ENCODE assay signal across 15 cellular contexts in the genomic region with DNA sequence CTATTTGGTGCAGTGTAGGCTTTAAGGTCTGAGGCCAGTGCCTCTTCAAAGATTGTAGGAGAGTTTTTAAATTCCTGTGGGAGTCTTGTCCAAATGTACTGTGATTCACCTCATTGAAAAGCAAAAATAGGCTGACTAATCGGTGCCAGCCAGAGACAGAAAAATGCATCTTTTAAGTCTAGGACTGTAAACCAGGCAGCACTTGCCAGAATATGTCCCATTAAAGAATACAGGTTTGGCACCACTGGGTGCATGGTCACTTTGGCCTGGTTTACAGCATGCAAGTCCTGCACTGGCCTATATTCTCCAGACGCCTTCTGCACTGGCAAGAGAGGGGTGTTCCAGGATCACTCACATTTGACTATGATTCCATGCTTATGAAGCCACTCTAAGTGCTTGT. TPM values are rescaled to one million over a fixed set of nuclear protein-coding genes. Genes with fewer than 3 reads are reported as not detected.
DNase-seq lines count a peak whose midpoint lies in the region; ATAC-seq and TF ChIP-seq lines count a peak whose summit lies in the region.
"Had no signal": no experiment of that assay in that cellular context is flagged by ENCODE, and none has a peak within 500 bp of the region (broad histone marks: within the 10 kb centered on the region; RNA-seq: fewer than 3 reads in every experiment).

No MANE protein-coding gene starts in this region.

- H3K9me3 Mint-ChIP-seq in chondrocyte (ENCODE audit: low read depth) (no peaks in the 10 kb centered on the region), nephron (no peaks in the 10 kb centered on the region), mesothelial cell of epicardium (no peaks in the 10 kb centered on the region)
- H3K9me3 Mint-ChIP-seq in activated T-cell treated with anti-CD3 and anti-CD28 coated beads, Interleukin-2, amount 50 U/mL, for 4 hours, result no peaks in the 10 kb centered on the region
- H3K9me3 Mint-ChIP-seq: activated naive CD8-positive, alpha-beta T cell treated with anti-CD3 and anti-CD28 coated beads, Interleukin-2, amount 50 U/mL, for 24 hours had no signal

- no peak overlapping the region for H3K4me3 Mint-ChIP-seq in chondrocyte (ENCODE audit: unreplicated experiment)
- H3K4me3 Mint-ChIP-seq in nephron, result no peak overlapping the region
- H3K4me3 Mint-ChIP-seq in mesothelial cell of epicardium, result no peak overlapping the region
- no peak overlapping the region for H3K4me3 Mint-ChIP-seq in activated T-cell treated with anti-CD3 and anti-CD28 coated beads, Interleukin-2, amount 50 U/mL, for 4 hours
- H3K4me3 Mint-ChIP-seq: activated naive CD8-positive, alpha-beta T cell treated with anti-CD3 and anti-CD28 coated beads, Interleukin-2, amount 50 U/mL, for 24 hours had no signal

- TF ChIP-seq CTCF in AG09309 (IDR thresholded peaks at IDR 0.05; ENCODE audit: control insufficient read depth, insufficient read depth, low read depth, low read length, missing control alignments) (no peak), chondrocyte (IDR thresholded peaks at IDR 0.05) (no peak), nephron (IDR thresholded peaks at IDR 0.05; ENCODE audit: unreplicated experiment in 3 of 3) (no peak), mesothelial cell of epicardium (IDR thresholded peaks at IDR 0.05; ENCODE audit: unreplicated experiment) (no peak)

- peak overlapping the region; percentile 8 for H3K27ac Mint-ChIP-seq in chondrocyte (ENCODE audit: unreplicated experiment)
- H3K27ac Mint-ChIP-seq in nephron, result peak overlapping the region in 2 of 3 experiments; percentile 2 to 48
- no peak overlapping the region for H3K27ac Mint-ChIP-seq in mesothelial cell of epicardium
- H3K27ac Mint-ChIP-seq: activated naive CD8-positive, alpha-beta T cell treated with anti-CD3 and anti-CD28 coated beads, Interleukin-2, amount 50 U/mL, for 24 hours had no signal

- no peaks in the 10 kb centered on the region for H3K27me3 ChIP-seq in aorta (ENCODE audit: control insufficient read depth in 1 of 2, insufficient read depth in 2 of 2, low read length in 1 of 2)

- 23 to 35% methylated on average over 2 of the region's 2 CpGs for WGBS in aorta, 2 donors

- H3K36me3 Mint-ChIP-seq in chondrocyte (ENCODE audit: low read depth), result no peaks in the 10 kb centered on the region
- H3K36me3 Mint-ChIP-seq in nephron (ENCODE audit: low read depth), result no peaks in the 10 kb centered on the region
- no peaks in the 10 kb centered on the region for H3K36me3 Mint-ChIP-seq in mesothelial cell of epicardium
- H3K36me3 Mint-ChIP-seq in activated T-cell treated with anti-CD3 and anti-CD28 coated beads, Interleukin-2, amount 50 U/mL, for 4 hours (ENCODE audit: insufficient read depth), result no peaks in the 10 kb centered on the region

- no peaks in the 10 kb centered on the region for H3K4me1 ChIP-seq in aorta (ENCODE audit: control insufficient read depth in 1 of 2, insufficient read depth in 2 of 2, low read length in 2 of 2)

- ATAC-seq in activated T-cell treated with anti-CD3 and anti-CD28 coated beads, Interleukin-2, amount 50 U/mL, for 4 hours, result no peak
- no peak for ATAC-seq in Right ventricle myocardium inferior
- ATAC-seq in aorta (ENCODE audit: low FRiP score), result no peak
- ATAC-seq: activated naive CD8-positive, alpha-beta T cell treated with anti-CD3 and anti-CD28 coated beads, Interleukin-2, amount 50 U/mL, for 24 hours; HCT116 had no signal

- H3K4me1 Mint-ChIP-seq in chondrocyte (ENCODE audit: low read depth) (peaks cover 42% of the 10 kb centered on the region), nephron (peaks cover 64% of the 10 kb centered on the region), mesothelial cell of epicardium (peaks cover 34% of the 10 kb centered on the region)
- no peaks in the 10 kb centered on the region for H3K4me1 Mint-ChIP-seq in activated T-cell treated with anti-CD3 and anti-CD28 coated beads, Interleukin-2, amount 50 U/mL, for 4 hours (ENCODE audit: low read depth)
- H3K4me1 Mint-ChIP-seq: activated naive CD8-positive, alpha-beta T cell treated with anti-CD3 and anti-CD28 coated beads, Interleukin-2, amount 50 U/mL, for 24 hours had no signal

- DNase-seq in AG09309 (ENCODE audit: low read depth) (peak; percentile 38), M059J (ENCODE audit: low read depth) (peak; percentile 84), chondrocyte (ENCODE audit: low spot score) (no peak), mesothelial cell of epicardium (ENCODE audit: low spot score in 2 of 2, unreplicated experiment in 2 of 2) (no peak), Right ventricle myocardium inferior (ENCODE audit: missing footprints) (no peak), aorta (no peak)
- no peak for DNase-seq in activated T-cell treated with anti-CD3 and anti-CD28 coated beads, Interleukin-2, amount 50 U/mL, for 4 hours
- DNase-seq: activated naive CD8-positive, alpha-beta T cell treated with anti-CD3 and anti-CD28 coated beads, Interleukin-2, amount 50 U/mL, for 24 hours; foreskin melanocyte; NCI-H1436 treated with DMSO at 0.1 percent for 48 hours; NCI-H510A; stimulated activated naive CD4-positive, alpha-beta T cell treated with Interleukin-2 at 50 U/mL for 16 hours had no signal

- H3K36me3 ChIP-seq in aorta (ENCODE audit: control insufficient read depth in 1 of 2, insufficient read depth in 2 of 2, low read length in 1 of 2), result no peaks in the 10 kb centered on the region

- no peak overlapping the region for H3K27ac ChIP-seq in aorta (ENCODE audit: low read depth in 1 of 2, low read length in 2 of 2)
- H3K27ac ChIP-seq: KMS-11 had no signal

- H3K27me3 Mint-ChIP-seq in chondrocyte (ENCODE audit: low read depth) (no peaks in the 10 kb centered on the region), nephron (ENCODE audit: low read depth) (peaks cover 5% of the 10 kb centered on the region), mesothelial cell of epicardium (ENCODE audit: low read depth) (peaks cover 21% of the 10 kb centered on the region)
- peaks cover 4% of the 10 kb centered on the region for H3K27me3 Mint-ChIP-seq in activated T-cell treated with anti-CD3 and anti-CD28 coated beads, Interleukin-2, amount 50 U/mL, for 4 hours (ENCODE audit: low read depth)

- H3K9me3 ChIP-seq in aorta (ENCODE audit: control insufficient read depth, low read length), result no peaks in the 10 kb centered on the region

- no peak overlapping the region for H3K4me3 ChIP-seq in AG09309 (ENCODE audit: control insufficient read depth, low read depth, low read length)
- no peak overlapping the region for H3K4me3 ChIP-seq in aorta (ENCODE audit: low read length in 2 of 2)

- intact Hi-C loops in Right ventricle myocardium inferior (cut with DNase I), result no loop called here
- intact Hi-C loops in aorta (cut with DNase I), result no loop called here

RNA-seq across cellular contexts. Expression of a gene that starts 20.3 kb away (rescaled TPM):
- 0.34 and 1.1 TPM in 2 replicates for total RNA-seq in M059J (2014; rRNA removed; shearing (Covaris generic))
- total RNA-seq in chondrocyte, result not detected in 3 replicates
- 0.07 to 0.20 TPM (median 0.14 TPM) in 3 replicates for total RNA-seq in mesothelial cell of epicardium
- not detected for total RNA-seq in activated T-cell treated with anti-CD3 and anti-CD28 coated beads, Interleukin-2, amount 50 U/mL, for 4 hours
- total RNA-seq in Right ventricle myocardium inferior, result not detected
- total RNA-seq in aorta, result under 1 TPM; 0.18 to 0.19 TPM
- polyA plus RNA-seq in aorta, result under 1 TPM in 1 of 2 donors, not detected in 1; 0.23 TPM

Comparison
In these comparisons a context has a peak if more than half of its experiments do, and no peak if none do; other contexts are left out.
1. DNase-seq: peak in AG09309 (single experiment) and M059J (single experiment); none in chondrocyte (single experiment), mesothelial cell of epicardium (0 of 2), activated T-cell treated with anti-CD3 and anti-CD28 coated beads, Interleukin-2, amount 50 U/mL, for 4 hours (single experiment), Right ventricle myocardium inferior (single experiment) and aorta (0 of 2).